In genomic region chr5:120361941-120362340, GRCh38 we compare ENCODE assay signal across 18 cellular contexts.
DNase-seq lines count a peak whose midpoint lies in the region; ATAC-seq, FAIRE-seq and TF ChIP-seq lines count a peak whose summit lies in the region.
"Had no signal": no experiment of that assay in that cellular context is flagged by ENCODE, and none has a peak within 500 bp of the region (broad histone marks: within the 10 kb centered on the region; RNA-seq: fewer than 3 reads in every experiment).

No MANE protein-coding gene starts in this region.

- H3K36me3 ChIP-seq in K562 (ENCODE audit: control insufficient read depth, insufficient read depth, low read length) (no peaks in the 10 kb centered on the region), neuronal stem cell (replicated peaks in 1 of 2; ENCODE audit: control insufficient read depth in 2 of 2, insufficient read depth in 2 of 2, low read length in 2 of 2) (no peaks in the 10 kb centered on the region), kidney (ENCODE audit: control insufficient read depth in 1 of 2, insufficient read depth in 2 of 2, low read length in 2 of 2) (no peaks in the 10 kb centered on the region)
- H3K36me3 ChIP-seq: BLaER1 had no signal

- H3K9me3 ChIP-seq in K562 (replicated peaks; ENCODE audit: control insufficient read depth, insufficient read depth, low read depth, low read length) (no peaks in the 10 kb centered on the region; the same call in 1 of the 2 replicates), neuronal stem cell (replicated peaks in 1 of 2; ENCODE audit: control insufficient read depth in 2 of 2, insufficient read depth in 1 of 2, low read depth in 1 of 2, low read length in 2 of 2) (no peaks in the 10 kb centered on the region), kidney (ENCODE audit: control insufficient read depth in 1 of 2, low read length in 2 of 2) (no peaks in the 10 kb centered on the region)
- H3K9me3 ChIP-seq: BLaER1, Caco-2 had no signal

- H2BK5ac ChIP-seq in neuronal stem cell (ENCODE audit: low read length) = no peak overlapping the region

- no peak for TF ChIP-seq EP300 in K562 (IDR thresholded peaks at IDR 0.05; ENCODE audit: low read length)

- H3K36me3 Mint-ChIP-seq in T-helper 2 cell treated with Interferon-gamma antibody and Interleukin-4, amounts not matched to agents 5 μg/mL and 100 μg/mL, for 36 hours (ENCODE audit: low read depth) = no peaks in the 10 kb centered on the region
- H3K36me3 Mint-ChIP-seq: CD8-positive, alpha-beta memory T cell had no signal

- H3K27me3 Mint-ChIP-seq in T-helper 2 cell treated with Interferon-gamma antibody and Interleukin-4, amounts not matched to agents 5 μg/mL and 100 μg/mL, for 36 hours (ENCODE audit: low read depth) = no peaks in the 10 kb centered on the region
- H3K27me3 Mint-ChIP-seq: CD8-positive, alpha-beta memory T cell had no signal

- no peaks in the 10 kb centered on the region for H4K20me1 ChIP-seq in K562 (replicated peaks; ENCODE audit: control insufficient read depth, insufficient read depth, low read length)
- H4K20me1 ChIP-seq: BLaER1 had no signal

- no peak overlapping the region for H3K4me3 Mint-ChIP-seq in T-helper 2 cell treated with Interferon-gamma antibody and Interleukin-4, amounts not matched to agents 5 μg/mL and 100 μg/mL, for 36 hours
- H3K4me3 Mint-ChIP-seq: CD8-positive, alpha-beta memory T cell had no signal

- intact Hi-C loops in K562 (cut with micrococcal nuclease) (no loop called here), kidney (cut with DNase I) (no loop called here)

- H3K4me1 ChIP-seq in K562 (replicated peaks in 1 of 2; ENCODE audit: control insufficient read depth in 2 of 2, insufficient read depth in 2 of 2, low read length in 2 of 2) (no peaks in the 10 kb centered on the region), neuronal stem cell (ENCODE audit: control insufficient read depth in 2 of 2, insufficient read depth in 1 of 2, low read depth in 1 of 2, low read length in 2 of 2) (no peaks in the 10 kb centered on the region), kidney (ENCODE audit: control insufficient read depth in 1 of 2, insufficient read depth in 1 of 2, low read depth in 1 of 2, low read length in 2 of 2) (no peaks in the 10 kb centered on the region)
- H3K4me1 ChIP-seq: BLaER1, Caco-2 had no signal

- H3K9ac ChIP-seq in K562 (ENCODE audit: insufficient read depth in 1 of 2, low read depth in 2 of 2, low read length in 2 of 2) (peak overlapping the region in 1 of 2 experiments; percentile 52; a peak in 2 of 4 replicates), neuronal stem cell (ENCODE audit: low read depth, low read length, poor library complexity) (no peak overlapping the region), kidney (ENCODE audit: low read length in 2 of 2) (no peak overlapping the region)
- H3K9ac ChIP-seq: BLaER1 had no signal

- FAIRE-seq in K562 (lab: Jason Lieb, UNC) (no peak), kidney (lab: Jason Lieb, UNC) (no peak)
- FAIRE-seq: G401.6, GM12892, H54 had no signal

- H3K23ac ChIP-seq in neuronal stem cell (ENCODE audit: low read depth, low read length, poor library complexity) = no peak overlapping the region

- H2AK5ac ChIP-seq in neuronal stem cell (ENCODE audit: low read depth, low read length) = no peak overlapping the region

- TF ChIP-seq POLR2A in K562 (conservative IDR thresholded peaks at IDR 0.05) = no peak

- H3K9me1 ChIP-seq in K562 (ENCODE audit: control insufficient read depth, insufficient read depth, low read length) = no peaks in the 10 kb centered on the region

- POLR2A ChIA-PET in K562 (lab: Yijun Ruan, JAX) = interaction anchor here (0.7 kb wide), 1 partner anchor 20 kb away, joined by 3 read pairs; no protein-coding TSS in a partner anchor

- WGBS in K562 (ENCODE audit: insufficient coverage, low coverage, missing lambda C conversion rate) = 4% methylated on average over 3 of the region's 3 CpGs
- WGBS in neuronal stem cell (ENCODE audit: extremely low coverage in 2 of 2, insufficient read length in 2 of 2, insufficient replicate concordance in 1 of 2), 2 donors = no CpG with 5 or more reads among the region's 3 CpGs

- in situ Hi-C loops in K562 (cut with MboI) = no loop called here

- H3K27me3 ChIP-seq in K562 (ENCODE audit: control insufficient read depth in 2 of 2, insufficient read depth in 2 of 2, low read length in 2 of 2) (no peaks in the 10 kb centered on the region), neuronal stem cell (ENCODE audit: control insufficient read depth in 3 of 3, insufficient read depth in 3 of 3, low read depth in 1 of 3, low read length in 3 of 3) (no peaks in the 10 kb centered on the region)
- H3K27me3 ChIP-seq: BLaER1 had no signal

- H3K27ac ChIP-seq in K562 (ENCODE audit: extremely low read depth, low read depth, low read length) (peak overlapping the region; percentile 66; the same call in 2 of the 3 replicates), neuronal stem cell (replicated peaks; ENCODE audit: low read length) (no peak overlapping the region), kidney (ENCODE audit: low read depth in 2 of 2, low read length in 2 of 2) (no peak overlapping the region)
- H3K27ac ChIP-seq: 22Rv1, BLaER1 had no signal

- no peak for TF ChIP-seq CTCF in K562 (IDR thresholded peaks at IDR 0.05 in 2 of 3, conservative IDR thresholded peaks at IDR 0.05 in 1 of 3; ENCODE audit: insufficient read depth in 2 of 3, low read depth in 1 of 3, low read length in 3 of 3)
- no peak for TF ChIP-seq CTCF in kidney (IDR thresholded peaks at IDR 0.05; ENCODE audit: borderline replicate concordance, extremely low read depth, insufficient read depth)

- H3K18ac ChIP-seq in neuronal stem cell (ENCODE audit: low read length) = no peak overlapping the region

- H2BK12ac ChIP-seq in neuronal stem cell (ENCODE audit: low read length) = no peak overlapping the region

- H2AFZ ChIP-seq in K562 (ENCODE audit: low read depth, low read length) = peak overlapping the region; percentile 56
- H2AFZ ChIP-seq in neuronal stem cell (ENCODE audit: low read length) = peak overlapping the region; percentile 63

- H3K4me2 ChIP-seq in K562 (ENCODE audit: insufficient read depth, low read length) = no peak overlapping the region
- H3K4me2 ChIP-seq in neuronal stem cell (ENCODE audit: insufficient read depth, low read length, poor library complexity, severe bottlenecking) = no peak overlapping the region
- H3K4me2 ChIP-seq: BLaER1 had no signal

- no peak overlapping the region for H3K14ac ChIP-seq in neuronal stem cell (ENCODE audit: low read length)

- no peak overlapping the region for H2BK120ac ChIP-seq in neuronal stem cell (ENCODE audit: low read depth, low read length)

- ATAC-seq in K562 = peak; percentile 38; the same call in 2 of the 3 replicates

- no peak overlapping the region for H4K8ac ChIP-seq in neuronal stem cell (ENCODE audit: low read depth, low read length)

- peak; percentile 2 for DNase-seq in AG08395 (ENCODE audit: low spot score)
- DNase-seq in H4 (ENCODE audit: low spot score) = peak; percentile 30
- DNase-seq in K562 (ENCODE audit: extremely low read depth in 1 of 4, low spot score in 3 of 4) = no peak
- DNase-seq in neuronal stem cell (ENCODE audit: low spot score) = no peak
- DNase-seq in NOMO-1 treated with DMSO at 0.1 percent for 48 hours (lab: John Stamatoyannopoulos, UW; ENCODE audit: unreplicated experiment) = no peak
- DNase-seq in kidney = no peak
- no peak for DNase-seq in T-helper 2 cell treated with Interferon-gamma antibody and Interleukin-4, amounts not matched to agents 5 μg/mL and 100 μg/mL, for 36 hours (ENCODE audit: low spot score)
- DNase-seq in hypothalamus (lab: John Stamatoyannopoulos, UW) = no peak
- DNase-seq: AML-193; Caco-2; CD8-positive, alpha-beta memory T cell; DMS 273 treated with DMSO at 0.1 percent for 48 hours; KBM-7 had no signal

- H3K27ac Mint-ChIP-seq in T-helper 2 cell treated with Interferon-gamma antibody and Interleukin-4, amounts not matched to agents 5 μg/mL and 100 μg/mL, for 36 hours = no peak overlapping the region
- H3K27ac Mint-ChIP-seq: CD8-positive, alpha-beta memory T cell had no signal

- H3K9me3 Mint-ChIP-seq in T-helper 2 cell treated with Interferon-gamma antibody and Interleukin-4, amounts not matched to agents 5 μg/mL and 100 μg/mL, for 36 hours = no peaks in the 10 kb centered on the region

- CTCF ChIA-PET in K562 (lab: Yijun Ruan, JAX; ENCODE audit: low intra/inter-chr PET ratio) = no interaction called here

- H3K79me2 ChIP-seq in K562 (ENCODE audit: control insufficient read depth, insufficient read depth, low read length) = no peaks in the 10 kb centered on the region

- H3K79me1 ChIP-seq in neuronal stem cell (ENCODE audit: low read depth, low read length) = no peaks in the 10 kb centered on the region

- no peak for TF ChIP-seq RAD21 in K562 (CRISPR knock-in tag; conservative IDR thresholded peaks at IDR 0.05 in 1 of 2, IDR thresholded peaks at IDR 0.05 in 1 of 2)

- no TSS peak for BruUV-seq in K562 (replicated peaks; lab: Mats Ljungman, UMichigan)

- no peak overlapping the region for H3K4ac ChIP-seq in neuronal stem cell (ENCODE audit: low read length)

- no peak overlapping the region for H2BK15ac ChIP-seq in neuronal stem cell (ENCODE audit: low read length)

- H4K91ac ChIP-seq in neuronal stem cell (ENCODE audit: low read depth, low read length, poor library complexity) = no peak overlapping the region

- no peaks in the 10 kb centered on the region for H3K4me1 Mint-ChIP-seq in T-helper 2 cell treated with Interferon-gamma antibody and Interleukin-4, amounts not matched to agents 5 μg/mL and 100 μg/mL, for 36 hours (ENCODE audit: low read depth)
- H3K4me1 Mint-ChIP-seq: CD8-positive, alpha-beta memory T cell had no signal

- H3K4me3 ChIP-seq in K562 (no peak overlapping the region), neuronal stem cell (ENCODE audit: low read length in 2 of 2) (no peak overlapping the region), kidney (ENCODE audit: low read length in 2 of 2) (no peak overlapping the region)
- H3K4me3 ChIP-seq: BLaER1 had no signal

TF ChIP-seq in K562, 482 proteins besides CTCF, POLR2A, EP300 and RAD21 (continues in another document):
- TF ChIP-seq MAFG (tag; conservative IDR thresholded peaks at IDR 0.05) = 0 out of 2 replicates have a peak, but pooled peaks have one; percentile 7
- no peak for TF ChIP-seq NR2F6 (CRISPR knock-in tag; IDR thresholded peaks at IDR 0.05)
- no peak for TF ChIP-seq SIN3A (IDR thresholded peaks at IDR 0.05; ENCODE audit: borderline replicate concordance in 2 of 2, control insufficient read depth in 1 of 2, low read depth in 2 of 2, low read length in 2 of 2)
- TF ChIP-seq FOSL1 (tag; conservative IDR thresholded peaks at IDR 0.05) = no peak
- peak; percentile 30; the same call in 1 of the 2 replicates for TF ChIP-seq NFE2 (IDR thresholded peaks at IDR 0.05; ENCODE audit: low read depth)

Comparison
In these comparisons a context has a peak if more than half of its experiments do, and no peak if none do; other contexts are left out.
1. DNase-seq: peak in AG08395 (single experiment) and H4 (single experiment); none in K562 (0 of 4), neuronal stem cell (single experiment), NOMO-1 treated with DMSO at 0.1 percent for 48 hours (single experiment), kidney (single experiment), T-helper 2 cell treated with Interferon-gamma antibody and Interleukin-4, amounts not matched to agents 5 μg/mL and 100 μg/mL, for 36 hours (single experiment) and hypothalamus (0 of 51).